In the genomic region with DNA sequence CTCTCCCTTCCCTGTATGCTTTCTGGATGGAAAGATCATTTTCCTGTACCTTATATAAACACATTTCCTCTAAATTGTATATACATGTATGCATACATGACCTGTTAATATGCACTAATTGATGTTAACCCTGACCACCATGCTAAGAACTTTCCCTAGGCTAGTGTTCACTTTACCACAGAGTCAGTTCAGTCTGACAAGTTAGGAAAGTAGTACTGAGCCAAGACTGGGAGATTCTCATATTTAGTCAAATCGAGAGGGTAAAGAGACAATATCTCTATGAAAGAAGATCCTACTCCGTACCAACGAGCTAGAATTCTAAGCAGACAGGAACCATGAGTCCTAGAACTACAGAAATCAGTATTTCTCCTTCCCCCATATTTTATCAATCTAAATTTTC, we compare ENCODE assay signal across 27 cellular contexts.
"Had no signal": no experiment of that assay in that cellular context is flagged by ENCODE, and none has a peak within 500 bp of the region (broad histone marks: within the 10 kb centered on the region; RNA-seq: fewer than 3 reads in every experiment).

No MANE protein-coding gene starts in this region.

- H3K27ac Mint-ChIP-seq: activated CD4-positive, alpha-beta T cell treated with anti-CD3 and anti-CD28 coated beads, Interleukin-2, amount 10 ng/mL, durations not matched to agents 24 days and 14 days; activated CD8-positive, alpha-beta T cell treated with anti-CD3 and anti-CD28 coated beads for 36 hours; activated naive CD8-positive, alpha-beta T cell treated with anti-CD3 and anti-CD28 coated beads, Interleukin-2, amount 50 U/mL, for 24 hours; dendritic cell treated with granulocyte-macrophage colony-stimulating factor and Interleukin-4, amounts not matched to agents 40 ng/mL and 50 ng/mL, for 4 days; T-cell; T-helper 2 cell treated with Interferon-gamma antibody and Interleukin-4, amounts not matched to agents 5 μg/mL and 100 μg/mL, for 36 hours had no signal

- H3K27ac ChIP-seq: breast epithelium, epithelial cell of prostate, esophagus squamous epithelium, left lung, neutrophil, right lobe of liver, thyroid gland, upper lobe of left lung, vagina had no signal

- H3K4me3 Mint-ChIP-seq: activated CD4-positive, alpha-beta T cell treated with anti-CD3 and anti-CD28 coated beads, Interleukin-2, amount 10 ng/mL, durations not matched to agents 24 days and 14 days; activated CD8-positive, alpha-beta T cell treated with anti-CD3 and anti-CD28 coated beads for 36 hours; activated naive CD8-positive, alpha-beta T cell treated with anti-CD3 and anti-CD28 coated beads, Interleukin-2, amount 50 U/mL, for 24 hours; dendritic cell treated with granulocyte-macrophage colony-stimulating factor and Interleukin-4, amounts not matched to agents 40 ng/mL and 50 ng/mL, for 4 days; nephron; T-cell; T-helper 2 cell treated with Interferon-gamma antibody and Interleukin-4, amounts not matched to agents 5 μg/mL and 100 μg/mL, for 36 hours had no signal

- ATAC-seq: activated CD8-positive, alpha-beta T cell treated with anti-CD3 and anti-CD28 coated beads for 36 hours; activated naive CD8-positive, alpha-beta T cell treated with anti-CD3 and anti-CD28 coated beads, Interleukin-2, amount 50 U/mL, for 24 hours; left lung; right lobe of liver; stimulated activated naive CD8-positive, alpha-beta T cell treated with anti-CD3 and anti-CD28 coated beads, Interleukin-15, Interleukin-2, amounts not matched to agents 100 U/mL and 50 U/mL, for 24 hours; T-cell had no signal

- H3K27me3 ChIP-seq: breast epithelium, esophagus squamous epithelium, left lung, neutrophil, right lobe of liver, thyroid gland, upper lobe of left lung, vagina had no signal

- H3K36me3 ChIP-seq: breast epithelium, neutrophil, right lobe of liver, thyroid gland, upper lobe of left lung, vagina had no signal

- H3K27me3 Mint-ChIP-seq: activated CD4-positive, alpha-beta T cell treated with anti-CD3 and anti-CD28 coated beads, Interleukin-2, amount 10 ng/mL, durations not matched to agents 24 days and 14 days; activated CD8-positive, alpha-beta T cell treated with anti-CD3 and anti-CD28 coated beads for 36 hours; activated naive CD8-positive, alpha-beta T cell treated with anti-CD3 and anti-CD28 coated beads, Interleukin-2, amount 50 U/mL, for 24 hours; dendritic cell treated with granulocyte-macrophage colony-stimulating factor and Interleukin-4, amounts not matched to agents 40 ng/mL and 50 ng/mL, for 4 days; T-cell had no signal

- H3K4me3 ChIP-seq: breast epithelium, esophagus squamous epithelium, left lung, lung, right lobe of liver, thyroid gland, upper lobe of left lung, vagina had no signal

- DNase-seq: activated CD4-positive, alpha-beta T cell treated with anti-CD3 and anti-CD28 coated beads, Interleukin-2, amount 10 ng/mL, durations not matched to agents 24 days and 14 days; activated CD8-positive, alpha-beta T cell treated with anti-CD3 and anti-CD28 coated beads for 36 hours; activated gamma-delta T cell; activated naive CD4-positive, alpha-beta T cell treated with anti-CD3 and anti-CD28 coated beads, Interleukin-2, amount 50 U/mL, for 16 hours; activated naive CD8-positive, alpha-beta T cell treated with anti-CD3 and anti-CD28 coated beads, Interleukin-2, amount 50 U/mL, for 24 hours; activated T-cell treated with anti-CD3 and anti-CD28 coated beads, Interleukin-2, amount 50 U/mL, for 48 hours; amygdala; central memory CD4-positive, alpha-beta T cell; effector CD4-positive, alpha-beta T cell; esophagus squamous epithelium; foreskin melanocyte; left lung; mesendoderm; right lobe of liver; stimulated activated CD4-positive, alpha-beta T cell treated with anti-CD3 and anti-CD28 coated beads, Interleukin-2, amount 100 ng/mL, for 48 hours; stimulated activated naive CD8-positive, alpha-beta T cell treated with anti-CD3 and anti-CD28 coated beads, Interleukin-15, Interleukin-2, amounts not matched to agents 100 U/mL and 50 U/mL, for 24 hours; T-cell; thyroid gland; upper lobe of left lung had no signal

- H3K9me3 Mint-ChIP-seq: activated CD4-positive, alpha-beta T cell treated with anti-CD3 and anti-CD28 coated beads, Interleukin-2, amount 10 ng/mL, durations not matched to agents 24 days and 14 days; activated CD8-positive, alpha-beta T cell treated with anti-CD3 and anti-CD28 coated beads for 36 hours; activated naive CD8-positive, alpha-beta T cell treated with anti-CD3 and anti-CD28 coated beads, Interleukin-2, amount 50 U/mL, for 24 hours; dendritic cell treated with granulocyte-macrophage colony-stimulating factor and Interleukin-4, amounts not matched to agents 40 ng/mL and 50 ng/mL, for 4 days; nephron; T-cell; T-helper 2 cell treated with Interferon-gamma antibody and Interleukin-4, amounts not matched to agents 5 μg/mL and 100 μg/mL, for 36 hours had no signal

- H3K9me3 ChIP-seq: breast epithelium, esophagus squamous epithelium, left lung, neutrophil, right lobe of liver, thyroid gland, upper lobe of left lung, vagina had no signal
